In genomic region chr19:44954649-44955499, GRCh38 we compare ENCODE assay signal across 1 cellular context.
TF ChIP-seq lines count a peak whose summit lies in the region.

CLPTM1 (plus strand) TSS chr19:44955380; CDS start chr19:44955396, 16 bp downstream.

TF ChIP-seq in HEK293, 187 proteins besides CTCF, POLR2A, EP300 and RAD21 (continued from another document and continues in another):
- no peak for TF ChIP-seq ZNF292 (tag by site-specific recombination; IDR thresholded peaks at IDR 0.05; ENCODE audit: borderline replicate concordance, low read depth)
- TF ChIP-seq ZNF121 (tag by site-specific recombination; IDR thresholded peaks at IDR 0.05), result no peak
- peak; percentile 33; the same call in 1 of the 2 replicates for TF ChIP-seq GLI4 (tag by site-specific recombination; IDR thresholded peaks at IDR 0.05)
- TF ChIP-seq, protein P1, sequence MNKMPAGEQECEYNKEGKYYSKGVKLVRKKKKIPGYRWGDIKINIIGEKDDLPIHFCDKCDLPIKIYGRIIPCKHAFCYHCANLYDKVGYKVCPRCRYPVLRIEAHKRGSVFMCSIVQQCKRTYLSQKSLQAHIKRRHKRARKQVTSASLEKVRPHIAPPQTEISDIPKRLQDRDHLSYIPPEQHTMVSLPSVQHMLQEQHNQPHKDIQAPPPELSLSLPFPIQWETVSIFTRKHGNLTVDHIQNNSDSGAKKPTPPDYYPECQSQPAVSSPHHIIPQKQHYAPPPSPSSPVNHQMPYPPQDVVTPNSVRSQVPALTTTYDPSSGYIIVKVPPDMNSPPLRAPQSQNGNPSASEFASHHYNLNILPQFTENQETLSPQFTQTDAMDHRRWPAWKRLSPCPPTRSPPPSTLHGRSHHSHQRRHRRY (tag by site-specific recombination; IDR thresholded peaks at IDR 0.05), result no peak
- no peak for TF ChIP-seq ZNF184 (tag by site-specific recombination; IDR thresholded peaks at IDR 0.05)
- peak; percentile 97 for TF ChIP-seq ZXDB (tag by site-specific recombination; IDR thresholded peaks at IDR 0.05)
- TF ChIP-seq ZNF776 (tag by site-specific recombination; IDR thresholded peaks at IDR 0.05; ENCODE audit: borderline replicate concordance), result no peak
- TF ChIP-seq ZNF624 (tag by site-specific recombination; IDR thresholded peaks at IDR 0.05), result no peak
- TF ChIP-seq ZNF391 (tag by site-specific recombination; IDR thresholded peaks at IDR 0.05; ENCODE audit: borderline replicate concordance, low read depth), result no peak; the same call in 1 of the 2 replicates
- TF ChIP-seq, protein P2, sequence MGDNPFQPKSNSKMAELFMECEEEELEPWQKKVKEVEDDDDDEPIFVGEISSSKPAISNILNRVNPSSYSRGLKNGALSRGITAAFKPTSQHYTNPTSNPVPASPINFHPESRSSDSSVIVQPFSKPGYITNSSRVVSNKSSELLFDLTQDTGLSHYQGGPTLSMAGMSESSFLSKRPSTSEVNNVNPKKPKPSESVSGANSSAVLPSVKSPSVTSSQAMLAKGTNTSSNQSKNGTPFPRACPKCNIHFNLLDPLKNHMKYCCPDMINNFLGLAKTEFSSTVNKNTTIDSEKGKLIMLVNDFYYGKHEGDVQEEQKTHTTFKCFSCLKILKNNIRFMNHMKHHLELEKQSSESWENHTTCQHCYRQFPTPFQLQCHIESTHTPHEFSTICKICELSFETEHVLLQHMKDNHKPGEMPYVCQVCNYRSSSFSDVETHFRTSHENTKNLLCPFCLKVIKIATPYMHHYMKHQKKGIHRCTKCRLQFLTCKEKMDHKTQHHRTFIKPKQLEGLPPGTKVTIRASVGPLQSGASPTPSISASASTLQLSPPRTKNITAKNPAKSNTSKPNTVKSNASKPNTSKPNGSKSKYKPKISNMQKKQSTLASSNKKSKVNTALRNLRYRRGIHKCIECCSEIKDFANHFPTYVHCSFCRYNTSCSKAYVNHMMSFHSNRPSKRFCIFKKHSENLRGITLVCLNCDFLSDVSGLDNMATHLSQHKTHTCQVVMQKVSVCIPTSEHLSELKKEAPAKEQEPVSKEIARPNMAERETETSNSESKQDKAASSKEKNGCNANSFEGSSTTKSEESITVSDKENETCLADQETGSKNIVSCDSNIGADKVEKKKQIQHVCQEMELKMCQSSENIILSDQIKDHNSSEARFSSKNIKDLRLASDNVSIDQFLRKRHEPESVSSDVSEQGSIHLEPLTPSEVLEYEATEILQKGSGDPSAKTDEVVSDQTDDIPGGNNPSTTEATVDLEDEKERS (tag by site-specific recombination; IDR thresholded peaks at IDR 0.05), result 0 out of 2 replicates have a peak, but pooled peaks have one; percentile 45
- peak; percentile 77; the same call in 1 of the 2 replicates for TF ChIP-seq ELK4 (IDR thresholded peaks at IDR 0.05; ENCODE audit: borderline replicate concordance, low read depth, low read length)
- no peak for TF ChIP-seq PRDM6 (tag by site-specific recombination; IDR thresholded peaks at IDR 0.05)
- TF ChIP-seq ZNF777 (tag by site-specific recombination; IDR thresholded peaks at IDR 0.05; ENCODE audit: borderline replicate concordance), result peak; percentile 68; the same call in 1 of the 2 replicates
- no peak for TF ChIP-seq RBAK (tag by site-specific recombination; IDR thresholded peaks at IDR 0.05)
- TF ChIP-seq TCF7L2 (IDR thresholded peaks at IDR 0.05; ENCODE audit: borderline replicate concordance, low read depth, low read length), result no peak
- TF ChIP-seq ZNF398 (tag by site-specific recombination; IDR thresholded peaks at IDR 0.05), result no peak
- no peak for TF ChIP-seq MYNN (tag by site-specific recombination; IDR thresholded peaks at IDR 0.05; ENCODE audit: borderline replicate concordance)
- TF ChIP-seq ZNF2 (tag by site-specific recombination; IDR thresholded peaks at IDR 0.05), result peak; percentile 91
- peak; percentile 77; the same call in 1 of the 2 replicates for TF ChIP-seq ZNF324 (tag by site-specific recombination; IDR thresholded peaks at IDR 0.05)
- no peak for TF ChIP-seq ZNF544 (tag by site-specific recombination; IDR thresholded peaks at IDR 0.05)
- TF ChIP-seq ZNF10 (tag by site-specific recombination; IDR thresholded peaks at IDR 0.05), result peak; percentile 8; the same call in 1 of the 2 replicates
- TF ChIP-seq ZFHX2 (tag by site-specific recombination; conservative IDR thresholded peaks at IDR 0.05), result no peak; the same call in 1 of the 2 replicates
- no peak for TF ChIP-seq ZNF23 (tag by site-specific recombination; IDR thresholded peaks at IDR 0.05; ENCODE audit: borderline replicate concordance)
- TF ChIP-seq ZNF521 (tag by site-specific recombination; IDR thresholded peaks at IDR 0.05), result no peak
- peak; percentile 92 for TF ChIP-seq ZNF629 (tag by site-specific recombination; IDR thresholded peaks at IDR 0.05)
- TF ChIP-seq ZNF335 (tag by site-specific recombination; conservative IDR thresholded peaks at IDR 0.05), result peak; percentile 99
- TF ChIP-seq ZNF707 (tag by site-specific recombination; IDR thresholded peaks at IDR 0.05), result no peak
- no peak; the same call in 1 of the 2 replicates for TF ChIP-seq SCRT2 (tag by site-specific recombination; IDR thresholded peaks at IDR 0.05)
- TF ChIP-seq, protein P3, sequence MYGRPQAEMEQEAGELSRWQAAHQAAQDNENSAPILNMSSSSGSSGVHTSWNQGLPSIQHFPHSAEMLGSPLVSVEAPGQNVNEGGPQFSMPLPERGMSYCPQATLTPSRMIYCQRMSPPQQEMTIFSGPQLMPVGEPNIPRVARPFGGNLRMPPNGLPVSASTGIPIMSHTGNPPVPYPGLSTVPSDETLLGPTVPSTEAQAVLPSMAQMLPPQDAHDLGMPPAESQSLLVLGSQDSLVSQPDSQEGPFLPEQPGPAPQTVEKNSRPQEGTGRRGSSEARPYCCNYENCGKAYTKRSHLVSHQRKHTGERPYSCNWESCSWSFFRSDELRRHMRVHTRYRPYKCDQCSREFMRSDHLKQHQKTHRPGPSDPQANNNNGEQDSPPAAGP (tag by site-specific recombination; IDR thresholded peaks at IDR 0.05), result peak; percentile 47; the same call in 1 of the 2 replicates
- peak; percentile 85 for TF ChIP-seq ZBTB21 (tag by site-specific recombination; IDR thresholded peaks at IDR 0.05)
- TF ChIP-seq ZNF426 (tag by site-specific recombination; IDR thresholded peaks at IDR 0.05), result no peak
- TF ChIP-seq GLIS2 (tag by site-specific recombination; IDR thresholded peaks at IDR 0.05), result no peak
- TF ChIP-seq, protein P4, sequence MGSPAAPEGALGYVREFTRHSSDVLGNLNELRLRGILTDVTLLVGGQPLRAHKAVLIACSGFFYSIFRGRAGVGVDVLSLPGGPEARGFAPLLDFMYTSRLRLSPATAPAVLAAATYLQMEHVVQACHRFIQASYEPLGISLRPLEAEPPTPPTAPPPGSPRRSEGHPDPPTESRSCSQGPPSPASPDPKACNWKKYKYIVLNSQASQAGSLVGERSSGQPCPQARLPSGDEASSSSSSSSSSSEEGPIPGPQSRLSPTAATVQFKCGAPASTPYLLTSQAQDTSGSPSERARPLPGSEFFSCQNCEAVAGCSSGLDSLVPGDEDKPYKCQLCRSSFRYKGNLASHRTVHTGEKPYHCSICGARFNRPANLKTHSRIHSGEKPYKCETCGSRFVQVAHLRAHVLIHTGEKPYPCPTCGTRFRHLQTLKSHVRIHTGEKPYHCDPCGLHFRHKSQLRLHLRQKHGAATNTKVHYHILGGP (tag by site-specific recombination; IDR thresholded peaks at IDR 0.05), result no peak
- TF ChIP-seq SP2 (tag by site-specific recombination; IDR thresholded peaks at IDR 0.05), result peak; percentile 85
- TF ChIP-seq ZBTB8A (tag by site-specific recombination; IDR thresholded peaks at IDR 0.05), result 0 out of 2 replicates have a peak, but pooled peaks have one; percentile 29
- no peak for TF ChIP-seq BCL11B (tag by site-specific recombination; IDR thresholded peaks at IDR 0.05; ENCODE audit: low read depth)
- no peak for TF ChIP-seq ZNF433 (tag by site-specific recombination; IDR thresholded peaks at IDR 0.05; ENCODE audit: low read depth)
- TF ChIP-seq ZNF133 (tag by site-specific recombination; IDR thresholded peaks at IDR 0.05), result no peak
- TF ChIP-seq FEZF1 (tag by site-specific recombination; IDR thresholded peaks at IDR 0.05), result peak; percentile 63; the same call in 1 of the 2 replicates
- TF ChIP-seq KLF7 (tag by site-specific recombination; IDR thresholded peaks at IDR 0.05; ENCODE audit: borderline replicate concordance), result peak; percentile 98
- TF ChIP-seq INSM2 (tag by site-specific recombination; IDR thresholded peaks at IDR 0.05), result 0 out of 2 replicates have a peak, but pooled peaks have one; percentile 9
- TF ChIP-seq ZNF621 (tag by site-specific recombination; IDR thresholded peaks at IDR 0.05), result no peak
- peak; percentile 72 for TF ChIP-seq PRDM4 (tag by site-specific recombination; IDR thresholded peaks at IDR 0.05)
- 0 out of 2 replicates have a peak, but pooled peaks have one; percentile 9 for TF ChIP-seq ZNF239 (tag by site-specific recombination; IDR thresholded peaks at IDR 0.05)
- TF ChIP-seq ZNF18 (tag by site-specific recombination; IDR thresholded peaks at IDR 0.05), result no peak
- peak; percentile 58; the same call in 1 of the 2 replicates for TF ChIP-seq MZF1 (tag by site-specific recombination; IDR thresholded peaks at IDR 0.05; ENCODE audit: borderline replicate concordance)
- no peak for TF ChIP-seq ZNF37A (tag by site-specific recombination; IDR thresholded peaks at IDR 0.05)
- no peak for TF ChIP-seq ZNF571 (tag by site-specific recombination; IDR thresholded peaks at IDR 0.05)
